ENCODE assay signal across 10 cellular contexts in the genomic region with DNA sequence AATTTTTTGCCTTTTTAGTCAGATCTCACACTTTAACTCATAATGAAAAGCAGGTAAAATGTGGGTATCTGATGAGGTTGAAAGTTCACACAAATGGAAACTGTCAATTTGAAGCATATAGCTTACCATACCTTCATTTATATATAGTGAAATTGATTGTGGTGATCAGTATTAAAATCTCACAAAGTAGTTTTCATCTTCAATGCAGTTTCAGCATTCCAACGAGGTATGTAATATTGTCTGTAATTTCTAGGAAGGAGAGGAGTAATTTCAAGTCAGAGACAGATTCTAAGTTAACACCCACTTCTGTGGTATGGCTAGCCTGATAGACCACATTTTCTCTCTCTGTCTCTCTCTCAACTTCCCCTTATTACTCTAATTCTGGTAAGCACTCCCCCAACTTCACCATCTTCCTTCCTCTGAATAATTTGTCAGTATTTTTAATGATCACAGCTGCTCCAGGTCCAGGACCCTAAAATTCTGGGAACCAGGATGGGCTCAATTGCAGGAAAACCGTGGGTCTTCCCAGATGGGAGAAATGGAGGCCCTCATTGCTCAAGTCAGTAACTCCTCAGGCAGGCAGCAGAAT.
DNase-seq lines count a peak whose midpoint lies in the region; ATAC-seq and TF ChIP-seq lines count a peak whose summit lies in the region.
"Had no signal": no experiment of that assay in that cellular context is flagged by ENCODE, and none has a peak within 500 bp of the region (broad histone marks: within the 10 kb centered on the region; RNA-seq: fewer than 3 reads in every experiment).

No MANE protein-coding gene starts in this region.

- peak; percentile 32 for DNase-seq in naive B cell
- no peak for DNase-seq in amygdala (lab: John Stamatoyannopoulos, UW)
- DNase-seq in NCI-H526 treated with DMSO at 0.1 percent for 48 hours (lab: John Stamatoyannopoulos, UW), result no peak
- no peak for DNase-seq in breast epithelium (ENCODE audit: low spot score in 2 of 2)
- no peak for DNase-seq in A673 (ENCODE audit: low spot score)
- DNase-seq: body of pancreas had no signal

- peaks cover 5 to 11% of the 10 kb centered on the region in 2 donors for H3K36me3 Mint-ChIP-seq in naive B cell

- H3K9me3 ChIP-seq in breast epithelium (peaks cover 5 to 7% of the 10 kb centered on the region in 2 donors), A673 (ENCODE audit: low read depth, low read length, poor library complexity, severe bottlenecking) (no peaks in the 10 kb centered on the region)
- H3K9me3 ChIP-seq: body of pancreas, suprapubic skin had no signal

- H3K4me3 Mint-ChIP-seq in naive B cell, result peak overlapping the region in 5 of 8 donors; percentile 14 to 85 (median 26)

- TF ChIP-seq CTCF in breast epithelium (IDR thresholded peaks at IDR 0.05), result no peak
- TF ChIP-seq CTCF in A673 (conservative IDR thresholded peaks at IDR 0.05; ENCODE audit: low read depth, low read length), result no peak

- no TSS peak for BruUV-seq in A673 (replicated peaks; lab: Mats Ljungman, UMichigan)

- no peak overlapping the region for H3K27ac ChIP-seq in breast epithelium
- no peak overlapping the region for H3K27ac ChIP-seq in A673 (ENCODE audit: low read depth, low read length, poor library complexity, severe bottlenecking)
- H3K27ac ChIP-seq: body of pancreas, suprapubic skin had no signal

- intact Hi-C loops in breast epithelium (cut with DNase I; ENCODE audit: low total_unique reads), result no loop called here
- intact Hi-C loops in A673 (cut with micrococcal nuclease; ENCODE audit: unreplicated experiment), result no loop called here

- POLR2A ChIA-PET in A673 (lab: Charles Lee; ENCODE audit: low non-redundant PET), result no interaction called here

- H3K4me1 Mint-ChIP-seq in naive B cell, result peaks cover 25 to 38% (median 32%) of the 10 kb centered on the region in 3 donors

- ATAC-seq in GM18909 (IDR thresholded peaks at IDR 0.05; ENCODE audit: poor library complexity, unreplicated experiment) (peak; percentile 99), GM21786 (IDR thresholded peaks at IDR 0.05; ENCODE audit: unreplicated experiment) (peak; percentile 99), HG03558 (IDR thresholded peaks at IDR 0.05; ENCODE audit: extremely low read depth, unreplicated experiment) (peak; percentile 95), naive B cell (ENCODE audit: low read depth in 2 of 2) (peak; percentile 100)
- ATAC-seq: body of pancreas had no signal

- no peaks in the 10 kb centered on the region for H3K4me1 ChIP-seq in breast epithelium
- no peaks in the 10 kb centered on the region for H3K4me1 ChIP-seq in A673 (ENCODE audit: insufficient read depth, low read length, poor library complexity, severe bottlenecking)
- H3K4me1 ChIP-seq: suprapubic skin had no signal

- H3K4me3 ChIP-seq in breast epithelium, result no peak overlapping the region
- H3K4me3 ChIP-seq in A673 (ENCODE audit: low read depth, low read length, poor library complexity, severe bottlenecking), result no peak overlapping the region
- H3K4me3 ChIP-seq: body of pancreas, suprapubic skin had no signal

- peak overlapping the region; percentile 1 to 85 (median 58) for H3K27ac Mint-ChIP-seq in naive B cell

- no peak for TF ChIP-seq POLR2A in breast epithelium (IDR thresholded peaks at IDR 0.05)

- H3K36me3 ChIP-seq in breast epithelium (no peaks in the 10 kb centered on the region), A673 (ENCODE audit: insufficient read depth, low read length, poor library complexity, severe bottlenecking) (no peaks in the 10 kb centered on the region)
- H3K36me3 ChIP-seq: suprapubic skin had no signal

- H3K9me3 Mint-ChIP-seq in naive B cell, result peaks cover 0 to 7% (median 2%) of the 10 kb centered on the region in 7 donors

- H3K27me3 ChIP-seq in breast epithelium (peaks cover 0 to 4% of the 10 kb centered on the region in 2 donors), A673 (replicated peaks; ENCODE audit: insufficient read depth, low read depth, low read length, poor library complexity) (no peaks in the 10 kb centered on the region)
- H3K27me3 ChIP-seq: body of pancreas, suprapubic skin had no signal

- CTCF ChIA-PET in A673 (lab: Charles Lee), result no interaction called here

- no peaks in the 10 kb centered on the region for H3K27me3 Mint-ChIP-seq in naive B cell
